In genomic region chr12:98002887-98003493, GRCh38 we compare ENCODE assay signal across 8 cellular contexts.
DNase-seq lines count a peak whose midpoint lies in the region; ATAC-seq and TF ChIP-seq lines count a peak whose summit lies in the region.

No MANE protein-coding gene starts in this region.

- H3K36me3 ChIP-seq in breast epithelium (no peaks in the 10 kb centered on the region), suprapubic skin (no peaks in the 10 kb centered on the region)

- H3K27me3 ChIP-seq in breast epithelium, result no peaks in the 10 kb centered on the region
- no peaks in the 10 kb centered on the region for H3K27me3 ChIP-seq in suprapubic skin

- no peaks in the 10 kb centered on the region for H3K4me1 ChIP-seq in breast epithelium
- H3K4me1 ChIP-seq in suprapubic skin, result no peaks in the 10 kb centered on the region

- TF ChIP-seq POLR2A in breast epithelium (IDR thresholded peaks at IDR 0.05), result no peak
- no peak for TF ChIP-seq POLR2A in suprapubic skin (IDR thresholded peaks at IDR 0.05)

- 18% methylated on average over 9 of the region's 9 CpGs for WGBS in suprapubic skin

- TF ChIP-seq EP300 in suprapubic skin (IDR thresholded peaks at IDR 0.05), result no peak

- H3K4me3 ChIP-seq in breast epithelium (no peak overlapping the region), suprapubic skin (no peak overlapping the region)

- intact Hi-C loops in breast epithelium (cut with DNase I; ENCODE audit: low total_unique reads), result loop anchor here (5.0 kb wide), 1 partner anchor 644 kb away; the partner anchor contains the start of gene APAF1

- TF ChIP-seq CTCF in breast epithelium (IDR thresholded peaks at IDR 0.05) (peak in 2 of 3 donors; percentile 29 to 43), suprapubic skin (IDR thresholded peaks at IDR 0.05) (peak in 1 of 2 donors; percentile 19)

- no peak overlapping the region for H3K27ac ChIP-seq in breast epithelium
- no peak overlapping the region for H3K27ac ChIP-seq in suprapubic skin

- H3K9me3 ChIP-seq in breast epithelium, result no peaks in the 10 kb centered on the region
- no peaks in the 10 kb centered on the region for H3K9me3 ChIP-seq in suprapubic skin

- ATAC-seq in GM18861 (IDR thresholded peaks at IDR 0.05; ENCODE audit: unreplicated experiment) (peak; percentile 72), HG03442 (IDR thresholded peaks at IDR 0.05; ENCODE audit: unreplicated experiment) (peak; percentile 75), HG02840 (IDR thresholded peaks at IDR 0.05; ENCODE audit: low FRiP score, unreplicated experiment) (no peak)

- DNase-seq in COLO829 (ENCODE audit: low spot score), result peak; percentile 29
- peak; percentile 60 to 84 for DNase-seq in NCI-H526 (lab: John Stamatoyannopoulos, UW)
- peak in 1 of 2 donors; percentile 30 for DNase-seq in breast epithelium (ENCODE audit: low spot score in 2 of 2)
- peak; percentile 52 for DNase-seq in medulla oblongata (ENCODE audit: extremely low spot score)
- no peak for DNase-seq in suprapubic skin (ENCODE audit: low spot score in 2 of 2)

Comparison
In these comparisons a context has a peak if more than half of its experiments do, and no peak if none do; other contexts are left out.
1. DNase-seq: peak in COLO829 (single experiment), NCI-H526 (2 of 2) and medulla oblongata (single experiment); none in suprapubic skin (0 of 2).